In genomic region chr3:120077726-120078125, GRCh38 we compare ENCODE assay signal across 12 cellular contexts.
"Had no signal": no experiment of that assay in that cellular context is flagged by ENCODE, and none has a peak within 500 bp of the region (broad histone marks: within the 10 kb centered on the region; RNA-seq: fewer than 3 reads in every experiment).

No MANE protein-coding gene starts in this region.

- H3K27me3 Mint-ChIP-seq: stimulated activated naive CD8-positive, alpha-beta T cell treated with anti-CD3 and anti-CD28 coated beads, Interleukin-15, amount 100 ng/mL, for 72 hours; type B pancreatic cell had no signal

- H3K4me1 Mint-ChIP-seq: neural progenitor cell had no signal

- H3K27ac Mint-ChIP-seq: activated naive CD4-positive, alpha-beta T cell treated with anti-CD3 and anti-CD28 coated beads for 36 hours; neural progenitor cell; stimulated activated naive CD8-positive, alpha-beta T cell treated with anti-CD3 and anti-CD28 coated beads, Interleukin-15, amount 100 ng/mL, for 72 hours; T-helper 2 cell treated with Interferon-gamma antibody and Interleukin-4, amounts not matched to agents 5 μg/mL and 100 μg/mL, for 36 hours; type B pancreatic cell had no signal

- DNase-seq: activated CD4-positive, alpha-beta T cell treated with anti-CD3 and anti-CD28 coated beads, Interleukin-2, amount 50 U/mL, for 4 hours; activated CD4-positive, CD25-positive, alpha-beta regulatory T cell treated with anti-CD3 and anti-CD28 coated beads, Interleukin-2, amount 50 U/mL, for 72 hours; activated naive CD4-positive, alpha-beta T cell treated with anti-CD3 and anti-CD28 coated beads for 36 hours; activated T-cell treated with anti-CD3 and anti-CD28 coated beads for 4 hours; adrenal gland; foreskin melanocyte; ovary; stimulated activated naive CD8-positive, alpha-beta T cell treated with anti-CD3 and anti-CD28 coated beads, Interleukin-15, amount 100 ng/mL, for 72 hours had no signal

- H3K9me3 Mint-ChIP-seq: activated naive CD4-positive, alpha-beta T cell treated with anti-CD3 and anti-CD28 coated beads for 36 hours; stimulated activated naive CD8-positive, alpha-beta T cell treated with anti-CD3 and anti-CD28 coated beads, Interleukin-15, amount 100 ng/mL, for 72 hours had no signal

- H3K4me3 Mint-ChIP-seq: activated naive CD4-positive, alpha-beta T cell treated with anti-CD3 and anti-CD28 coated beads for 36 hours; neural progenitor cell; stimulated activated naive CD8-positive, alpha-beta T cell treated with anti-CD3 and anti-CD28 coated beads, Interleukin-15, amount 100 ng/mL, for 72 hours; T-helper 2 cell treated with Interferon-gamma antibody and Interleukin-4, amounts not matched to agents 5 μg/mL and 100 μg/mL, for 36 hours; type B pancreatic cell had no signal

- ATAC-seq: sciatic nerve; stimulated activated naive CD8-positive, alpha-beta T cell treated with anti-CD3 and anti-CD28 coated beads, Interleukin-15, amount 100 ng/mL, for 72 hours had no signal
